In the genomic region with DNA sequence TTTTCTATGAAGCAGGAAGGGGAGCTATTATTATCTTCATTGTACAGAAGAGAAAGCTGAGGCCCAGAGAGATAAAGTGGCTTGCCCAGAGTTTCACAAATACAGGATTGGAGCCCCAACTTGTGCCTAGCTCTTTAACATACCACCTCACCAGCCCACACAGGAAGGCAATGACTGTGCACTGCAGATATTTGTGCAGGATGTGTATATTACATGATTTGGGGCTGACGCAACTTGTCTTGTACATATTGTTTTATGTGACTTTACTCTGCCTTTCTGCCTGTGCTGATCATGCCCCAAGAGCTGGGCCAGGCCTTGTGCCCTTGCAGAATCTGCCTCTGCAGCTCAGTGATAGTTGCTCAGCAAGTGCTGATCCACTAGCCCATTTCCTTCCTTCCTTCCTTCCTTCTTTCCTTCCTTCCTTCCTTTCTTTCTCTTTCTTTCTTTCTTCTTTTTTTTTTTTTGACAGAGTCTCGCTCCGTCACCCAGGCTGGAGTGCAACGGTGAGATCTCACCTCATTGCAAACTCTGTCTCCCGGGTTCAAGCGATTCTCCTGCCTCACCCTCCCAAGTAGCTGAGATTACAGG, we compare ENCODE assay signal across 11 cellular contexts.
DNase-seq lines count a peak whose midpoint lies in the region; ATAC-seq and TF ChIP-seq lines count a peak whose summit lies in the region.
"Had no signal": no experiment of that assay in that cellular context is flagged by ENCODE, and none has a peak within 500 bp of the region (broad histone marks: within the 10 kb centered on the region; RNA-seq: fewer than 3 reads in every experiment).

No MANE protein-coding gene starts in this region.

- peaks cover 18% of the 10 kb centered on the region for H3K27me3 Mint-ChIP-seq in activated CD4-positive, alpha-beta T cell treated with anti-CD3 and anti-CD28 coated beads for 36 hours

- no peaks in the 10 kb centered on the region for H3K9me3 ChIP-seq in adrenal gland (replicated peaks in 1 of 3)

- TF ChIP-seq POLR2A in adrenal gland (IDR thresholded peaks at IDR 0.05), result no peak

- no peak overlapping the region for H3K4me3 ChIP-seq in cardiac fibroblast (replicated peaks in 1 of 2; ENCODE audit: low read depth in 2 of 2, low read length in 2 of 2)
- no peak overlapping the region for H3K4me3 ChIP-seq in adrenal gland
- H3K4me3 ChIP-seq: neural progenitor cell had no signal

- H3K27ac Mint-ChIP-seq in activated CD4-positive, alpha-beta T cell treated with anti-CD3 and anti-CD28 coated beads for 36 hours, result peak overlapping the region; percentile 85
- H3K27ac Mint-ChIP-seq: neural progenitor cell had no signal

- H3K36me3 ChIP-seq in adrenal gland (replicated peaks in 1 of 2), result no peaks in the 10 kb centered on the region
- H3K36me3 ChIP-seq: neural progenitor cell had no signal

- H3K9me3 Mint-ChIP-seq in activated CD4-positive, alpha-beta T cell treated with anti-CD3 and anti-CD28 coated beads for 36 hours (ENCODE audit: low read depth), result no peaks in the 10 kb centered on the region

- CTCF ChIA-PET in activated CD4-positive, alpha-beta T cell treated with anti-CD3 and anti-CD28 coated beads for 36 hours (lab: Charles Lee), result interaction anchor here (0.6 kb wide), 1 partner anchor 12 kb away, joined by 3 read pairs; no protein-coding TSS in a partner anchor

- no peaks in the 10 kb centered on the region for H3K4me1 ChIP-seq in adrenal gland (replicated peaks in 1 of 2)

- intact Hi-C loops in activated CD4-positive, alpha-beta T cell treated with anti-CD3 and anti-CD28 coated beads for 36 hours (cut with DNase I, micrococcal nuclease), result loop anchor here in 1 of 2 experiments (5.0 kb wide), 1 partner anchor 55 kb away; no protein-coding TSS in a partner anchor
- intact Hi-C loops in adrenal gland (cut with DNase I), result no loop called here

- POLR2A ChIA-PET in activated CD4-positive, alpha-beta T cell treated with anti-CD3 and anti-CD28 coated beads for 36 hours (lab: Charles Lee), result interaction anchor here (0.6 kb wide), 1 partner anchor 234 kb away, joined by 5 read pairs; no protein-coding TSS in a partner anchor

- peak; percentile 72 for ATAC-seq in activated CD4-positive, alpha-beta T cell treated with anti-CD3 and anti-CD28 coated beads for 36 hours
- ATAC-seq in HG02678 (IDR thresholded peaks at IDR 0.05; ENCODE audit: unreplicated experiment), result no peak

- peak; percentile 72 for DNase-seq in activated CD4-positive, alpha-beta T cell treated with anti-CD3 and anti-CD28 coated beads for 36 hours
- DNase-seq in activated CD4-positive, alpha-beta T cell treated with anti-CD3 and anti-CD28 coated beads for 4 hours, result no peak
- DNase-seq in OCI-M2 (lab: John Stamatoyannopoulos, UW; ENCODE audit: unreplicated experiment) (peak; percentile 17), cardiac fibroblast (ENCODE audit: low read depth in 2 of 2) (peak; percentile 81 to 92), NCI-H2171 treated with DMSO at 0.1 percent for 48 hours (lab: John Stamatoyannopoulos, UW) (no peak), adrenal gland (no peak)
- DNase-seq in stimulated activated CD4-positive, alpha-beta T cell treated with anti-CD3 and anti-CD28 coated beads, Interleukin-1b, Interleukin-23, amount 100 ng/mL, for 48 hours, result peak; percentile 65
- DNase-seq: central memory CD4-positive, alpha-beta T cell; NCI-H82 had no signal

- no peak for TF ChIP-seq CTCF in cardiac fibroblast (IDR thresholded peaks at IDR 0.05; ENCODE audit: low read depth, low read length)
- TF ChIP-seq CTCF in adrenal gland (IDR thresholded peaks at IDR 0.05), result no peak

- WGBS in adrenal gland, 4 donors, result 84 to 97% (median 89%) methylated on average over 6 of the region's 6 CpGs

- no peak overlapping the region for H3K4me3 Mint-ChIP-seq in activated CD4-positive, alpha-beta T cell treated with anti-CD3 and anti-CD28 coated beads for 36 hours
- H3K4me3 Mint-ChIP-seq: neural progenitor cell had no signal

- no peaks in the 10 kb centered on the region for H3K36me3 Mint-ChIP-seq in activated CD4-positive, alpha-beta T cell treated with anti-CD3 and anti-CD28 coated beads for 36 hours (ENCODE audit: low read depth)
- H3K36me3 Mint-ChIP-seq: neural progenitor cell had no signal

- H3K27ac ChIP-seq in adrenal gland, result no peak overlapping the region
- H3K27ac ChIP-seq: neural progenitor cell had no signal

- H3K27me3 ChIP-seq in adrenal gland, result no peaks in the 10 kb centered on the region

- peaks cover 32% of the 10 kb centered on the region for H3K4me1 Mint-ChIP-seq in activated CD4-positive, alpha-beta T cell treated with anti-CD3 and anti-CD28 coated beads for 36 hours

Comparison
In these comparisons a context has a peak if more than half of its experiments do, and no peak if none do; other contexts are left out.
1. DNase-seq: peak in activated CD4-positive, alpha-beta T cell treated with anti-CD3 and anti-CD28 coated beads for 36 hours (single experiment), OCI-M2 (single experiment), cardiac fibroblast (2 of 2) and stimulated activated CD4-positive, alpha-beta T cell treated with anti-CD3 and anti-CD28 coated beads, Interleukin-1b, Interleukin-23, amount 100 ng/mL, for 48 hours (single experiment); none in activated CD4-positive, alpha-beta T cell treated with anti-CD3 and anti-CD28 coated beads for 4 hours (0 of 2), NCI-H2171 treated with DMSO at 0.1 percent for 48 hours (single experiment) and adrenal gland (0 of 7).